In the genomic region with DNA sequence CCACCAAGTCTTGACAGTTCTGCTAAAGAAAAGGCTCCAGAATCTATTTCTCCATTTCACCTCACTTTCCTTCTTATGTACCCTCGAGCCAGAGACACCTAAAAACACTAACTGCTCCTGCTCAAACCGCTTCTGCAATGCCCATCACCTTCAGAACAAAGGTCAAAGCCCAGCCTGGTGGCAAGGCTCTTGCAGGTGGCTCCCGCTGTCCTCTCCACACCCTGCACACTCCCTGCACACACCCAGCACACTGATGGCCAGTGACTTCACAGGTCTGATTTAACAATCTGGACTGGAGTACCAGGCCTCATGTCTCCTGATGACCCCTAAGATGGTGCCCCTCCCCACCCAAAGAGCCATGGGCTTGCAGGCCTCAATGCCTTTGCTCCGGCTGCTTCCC, we compare ENCODE assay signal across 26 cellular contexts. TPM values are rescaled to one million over a fixed set of nuclear protein-coding genes. Genes with fewer than 3 reads are reported as not detected.
DNase-seq lines count a peak whose midpoint lies in the region; ATAC-seq, FAIRE-seq and TF ChIP-seq lines count a peak whose summit lies in the region.
"Had no signal": no experiment of that assay in that cellular context is flagged by ENCODE, and none has a peak within 500 bp of the region (broad histone marks: within the 10 kb centered on the region; RNA-seq: fewer than 3 reads in every experiment).

No MANE protein-coding gene starts in this region.

- H2BK120ac ChIP-seq in H1 (replicated peaks; ENCODE audit: low read depth, low read length): no peak overlapping the region

- peaks cover 25% of the 10 kb centered on the region for H3K4me1 Mint-ChIP-seq in stimulated activated naive CD8-positive, alpha-beta T cell treated with anti-CD3 and anti-CD28 coated beads, Interleukin-15, Interleukin-2, amounts not matched to agents 100 ng/mL and 50 ng/mL, for 24 hours (ENCODE audit: low read depth)
- H3K4me1 Mint-ChIP-seq in activated T-cell treated with anti-CD3 and anti-CD28 coated beads, Interleukin-2, amount 50 U/mL, for 4 hours (ENCODE audit: low read depth): peaks cover 5% of the 10 kb centered on the region

- no peak overlapping the region for H3K18ac ChIP-seq in H1 (ENCODE audit: extremely low read depth, low read length)

- H3K79me2 ChIP-seq in H1 (ENCODE audit: control insufficient read depth in 1 of 2, insufficient read depth in 2 of 2, low read length in 2 of 2) (no peaks in the 10 kb centered on the region), osteoblast (ENCODE audit: insufficient read depth, low read length) (no peaks in the 10 kb centered on the region)

- peak overlapping the region; percentile 35; the same call in 1 of the 2 replicates for H2BK5ac ChIP-seq in H1 (ENCODE audit: low read depth, low read length)

- TF ChIP-seq RAD21 in H1 (IDR thresholded peaks at IDR 0.05 in 1 of 2, conservative IDR thresholded peaks at IDR 0.05 in 1 of 2; ENCODE audit: low read depth in 2 of 2, low read length in 2 of 2): no peak

- no peak for DNase-seq in stimulated activated naive CD8-positive, alpha-beta T cell treated with anti-CD3 and anti-CD28 coated beads, Interleukin-15, Interleukin-2, amounts not matched to agents 100 U/mL and 50 U/mL, for 24 hours
- no peak for DNase-seq in H1 (ENCODE audit: low read depth in 1 of 2, low spot score in 2 of 2)
- peak; percentile 35 for DNase-seq in osteoblast (ENCODE audit: insufficient read length, low spot score, missing footprints)
- no peak for DNase-seq in NAMALWA (ENCODE audit: low spot score)
- no peak for DNase-seq in NCI-H345 (lab: John Stamatoyannopoulos, UW)
- no peak for DNase-seq in activated T-cell treated with anti-CD3 and anti-CD28 coated beads, Interleukin-2, amount 50 U/mL, for 4 hours
- DNase-seq: 8988T; GDM1; H7; HFFc6; MG63; NCI-H1092; NCI-H1436; NCI-H1930; NCI-H2227 treated with DMSO at 0.1 percent for 48 hours; NCI-H510A treated with DMSO at 0.1 percent for 48 hours; NCI-H748 treated with DMSO at 0.1 percent for 48 hours; NK-92 treated with Interleukin-12 subunit alpha and Interleukin-12 subunit beta, amount 100 ng/mL, for 24 hours; Peyer's patch; T-cell had no signal

- H2BK12ac ChIP-seq in H1 (ENCODE audit: low read depth, low read length): no peak overlapping the region

- TF ChIP-seq CTCF in H1 (IDR thresholded peaks at IDR 0.05; ENCODE audit: control extremely low read depth in 1 of 3, insufficient read depth in 1 of 3, low read depth in 1 of 3, low read length in 3 of 3) (no peak), osteoblast (IDR thresholded peaks at IDR 0.05; ENCODE audit: extremely low read depth, low read depth, low read length) (no peak)

- H4K20me1 ChIP-seq in H1 (replicated peaks in 1 of 2; ENCODE audit: control insufficient read depth in 1 of 2, insufficient read depth in 2 of 2, low read length in 2 of 2): no peaks in the 10 kb centered on the region
- no peaks in the 10 kb centered on the region for H4K20me1 ChIP-seq in osteoblast (ENCODE audit: insufficient read depth, low read length)

- H3K9me3 Mint-ChIP-seq in stimulated activated naive CD8-positive, alpha-beta T cell treated with anti-CD3 and anti-CD28 coated beads, Interleukin-15, Interleukin-2, amounts not matched to agents 100 ng/mL and 50 ng/mL, for 24 hours: no peaks in the 10 kb centered on the region
- no peaks in the 10 kb centered on the region for H3K9me3 Mint-ChIP-seq in activated T-cell treated with anti-CD3 and anti-CD28 coated beads, Interleukin-2, amount 50 U/mL, for 4 hours
- H3K9me3 Mint-ChIP-seq: HFFc6, T-cell had no signal

- peak overlapping the region; percentile 15 for H3K27ac Mint-ChIP-seq in stimulated activated naive CD8-positive, alpha-beta T cell treated with anti-CD3 and anti-CD28 coated beads, Interleukin-15, Interleukin-2, amounts not matched to agents 100 ng/mL and 50 ng/mL, for 24 hours
- H3K27ac Mint-ChIP-seq: HFFc6, T-cell had no signal

- no peak overlapping the region; the same call in 1 of the 2 replicates for H2BK15ac ChIP-seq in H1 (ENCODE audit: low read length)

- no peak overlapping the region for H2BK20ac ChIP-seq in H1 (ENCODE audit: low read length)

- H3K36me3 ChIP-seq in H1 (ENCODE audit: control insufficient read depth in 2 of 4, insufficient read depth in 4 of 4, low read length in 3 of 4) (no peaks in the 10 kb centered on the region), osteoblast (ENCODE audit: insufficient read depth, low read length) (no peaks in the 10 kb centered on the region)
- H3K36me3 ChIP-seq: MG63, Peyer's patch had no signal

- no peak for ATAC-seq in stimulated activated naive CD8-positive, alpha-beta T cell treated with anti-CD3 and anti-CD28 coated beads, Interleukin-15, Interleukin-2, amounts not matched to agents 100 U/mL and 50 U/mL, for 24 hours
- ATAC-seq in activated T-cell treated with anti-CD3 and anti-CD28 coated beads, Interleukin-2, amount 50 U/mL, for 4 hours: no peak
- ATAC-seq in HG02840 (IDR thresholded peaks at IDR 0.05; ENCODE audit: low FRiP score, unreplicated experiment): no peak
- ATAC-seq: SK-N-SH treated with all-trans-retinoic acid at 6 μM for 48 hours, T-cell had no signal

- H3K56ac ChIP-seq in H1 (replicated peaks; ENCODE audit: insufficient read length, low read depth, low read length): no peak overlapping the region

- WGBS in H1 (ENCODE audit: extremely low coverage in 1 of 2, insufficient coverage in 1 of 2, insufficient read length in 1 of 2, insufficient replicate concordance in 2 of 2, low coverage in 1 of 2, low lambda C conversion rate in 2 of 2, missing lambda C conversion rate in 1 of 2), 2 experiments: 95% methylated on average over 4 of the region's 4 CpGs; no CpG with 5 or more reads in 1 of the 2 experiments

- peaks cover 0 to 14% (median 5%) of the 10 kb centered on the region in 4 experiments; a peak in 6 of 7 replicates for H3K4me1 ChIP-seq in H1 (replicated peaks in 1 of 4; ENCODE audit: control insufficient read depth in 3 of 4, insufficient read depth in 4 of 4, low read length in 3 of 4)
- H3K4me1 ChIP-seq in osteoblast (ENCODE audit: insufficient read depth, low read length): no peaks in the 10 kb centered on the region
- H3K4me1 ChIP-seq: Peyer's patch had no signal

- TF ChIP-seq POLR2A in H1 (IDR thresholded peaks at IDR 0.05; ENCODE audit: control extremely low read depth in 1 of 2, low read depth in 2 of 2, low read length in 2 of 2): no peak

- H3K23ac ChIP-seq in H1 (ENCODE audit: insufficient read length): no peak overlapping the region

- H3K23me2 ChIP-seq in H1 (ENCODE audit: low read depth, low read length): no peaks in the 10 kb centered on the region; the same call in 1 of the 2 replicates

- H3K4me3 Mint-ChIP-seq in stimulated activated naive CD8-positive, alpha-beta T cell treated with anti-CD3 and anti-CD28 coated beads, Interleukin-15, Interleukin-2, amounts not matched to agents 100 ng/mL and 50 ng/mL, for 24 hours: no peak overlapping the region
- no peak overlapping the region for H3K4me3 Mint-ChIP-seq in activated T-cell treated with anti-CD3 and anti-CD28 coated beads, Interleukin-2, amount 50 U/mL, for 4 hours
- H3K4me3 Mint-ChIP-seq: HFFc6, T-cell had no signal

- H3K36me3 Mint-ChIP-seq in stimulated activated naive CD8-positive, alpha-beta T cell treated with anti-CD3 and anti-CD28 coated beads, Interleukin-15, Interleukin-2, amounts not matched to agents 100 ng/mL and 50 ng/mL, for 24 hours (ENCODE audit: low read depth): no peaks in the 10 kb centered on the region
- H3K36me3 Mint-ChIP-seq in activated T-cell treated with anti-CD3 and anti-CD28 coated beads, Interleukin-2, amount 50 U/mL, for 4 hours (ENCODE audit: insufficient read depth): no peaks in the 10 kb centered on the region
- H3K36me3 Mint-ChIP-seq: T-cell had no signal

- CTCF ChIA-PET in H1 (lab: Charles Lee; ENCODE audit: partially characterized antibody): interaction anchor here (0.6 to 17.0 kb wide), 10 partner anchors 7 to 97 kb away, joined by 3 to 381 read pairs (median 8); partner anchors contain the start of genes DHX58, HSPB9 and KAT2A

- H3K27me3 Mint-ChIP-seq in stimulated activated naive CD8-positive, alpha-beta T cell treated with anti-CD3 and anti-CD28 coated beads, Interleukin-15, Interleukin-2, amounts not matched to agents 100 ng/mL and 50 ng/mL, for 24 hours: no peaks in the 10 kb centered on the region
- H3K27me3 Mint-ChIP-seq in activated T-cell treated with anti-CD3 and anti-CD28 coated beads, Interleukin-2, amount 50 U/mL, for 4 hours (ENCODE audit: low read depth): peaks cover 8% of the 10 kb centered on the region

- no peak for FAIRE-seq in H1 (lab: Jason Lieb, UNC)
- FAIRE-seq: GM19239, HTR-8/SVneo had no signal

- H3K9ac ChIP-seq in H1 (replicated peaks in 1 of 4; ENCODE audit: extremely low read depth in 1 of 4, low read depth in 3 of 4, low read length in 3 of 4): no peak overlapping the region

- no peak overlapping the region for H2AK5ac ChIP-seq in H1 (ENCODE audit: low read depth, low read length)

- POLR2A ChIA-PET in H1 (lab: Charles Lee; ENCODE audit: partially characterized antibody): no interaction called here

- H3K27me3 ChIP-seq in H1 (replicated peaks in 1 of 4; ENCODE audit: control insufficient read depth in 3 of 4, extremely low read depth in 1 of 4, insufficient read depth in 3 of 4, low read length in 3 of 4): no peaks in the 10 kb centered on the region
- peaks cover 6% of the 10 kb centered on the region for H3K27me3 ChIP-seq in osteoblast (ENCODE audit: insufficient read depth, low read length)
- H3K27me3 ChIP-seq: MG63, Peyer's patch had no signal

- no peak overlapping the region for H3K14ac ChIP-seq in H1 (ENCODE audit: insufficient read length)

- no peak for TF ChIP-seq EP300 in H1 (IDR thresholded peaks at IDR 0.05; ENCODE audit: borderline replicate concordance in 1 of 2, low read depth in 2 of 2, low read length in 2 of 2)

- H3K27ac ChIP-seq in H1 (ENCODE audit: low read depth, low read length) (no peak overlapping the region), osteoblast (ENCODE audit: low read depth, low read length) (no peak overlapping the region)
- H3K27ac ChIP-seq: C4-2B, Peyer's patch had no signal

- H4K5ac ChIP-seq in H1 (ENCODE audit: insufficient read length, low read depth, low read length): no peak overlapping the region

- H4K91ac ChIP-seq in H1 (replicated peaks; ENCODE audit: insufficient read length, low read length): no peak overlapping the region

- H3K4me3 ChIP-seq in H1 (ENCODE audit: extremely low read depth in 1 of 4, insufficient read depth in 2 of 4, low read depth in 3 of 4, low read length in 4 of 4): no peak overlapping the region
- H3K4me3 ChIP-seq in osteoblast (ENCODE audit: insufficient read depth, low read length): no peak overlapping the region
- H3K4me3 ChIP-seq: MG63, Peyer's patch had no signal

- H3K79me1 ChIP-seq in H1 (ENCODE audit: low read depth, low read length): no peaks in the 10 kb centered on the region

- H4K8ac ChIP-seq in H1 (ENCODE audit: extremely low read depth, insufficient read depth, low read length): no peak overlapping the region

- H3K4ac ChIP-seq in H1 (replicated peaks; ENCODE audit: insufficient read length, low read depth, low read length): no peak overlapping the region

- no peaks in the 10 kb centered on the region for H3K9me3 ChIP-seq in H1 (ENCODE audit: insufficient read depth in 2 of 2, low read depth in 1 of 2, low read length in 1 of 2)
- H3K9me3 ChIP-seq in osteoblast (ENCODE audit: low read depth, low read length): no peaks in the 10 kb centered on the region
- H3K9me3 ChIP-seq: MG63 had no signal

- no peak overlapping the region for H3K4me2 ChIP-seq in H1 (ENCODE audit: insufficient read depth in 1 of 2, low read depth in 2 of 2, low read length in 2 of 2)
- H3K4me2 ChIP-seq in osteoblast (ENCODE audit: insufficient read depth, low read length): no peak overlapping the region

- no peak overlapping the region for H2AFZ ChIP-seq in H1 (ENCODE audit: low read length)
- no peak overlapping the region for H2AFZ ChIP-seq in osteoblast (ENCODE audit: low read length)

RNA-seq across cellular contexts. Expression of gene C17orf113, which starts 9.8 kb away (rescaled TPM):
- total RNA-seq in H1 (2021; fragmentation: NEBNext Ultra II Directional; extraction: Animal tissue kit (Norgen Biotek cat#: 25700)): 1.4 TPM in 2 replicates
- 1.0 and 1.5 TPM in 2 replicates for polyA plus RNA-seq in H1 (2011; rRNA removed)
- polyA plus RNA-seq in H1 (2011; cell fraction: cytosol; rRNA removed): 1.1 TPM
- polyA plus RNA-seq in H1 (2011; cell fraction: nucleus; rRNA removed): 1.8 TPM
- polyA plus RNA-seq in H1 (2012, experiment 1 of 2): 0.64 to 1.3 TPM (median 1.1 TPM) in 4 replicates
- 0.63 TPM for polyA plus RNA-seq in H1 (2012, experiment 2 of 2)
- polyA plus RNA-seq in H1 (2013, experiment 1 of 2): 0.61 TPM
- 0.57 TPM for polyA plus RNA-seq in H1 (2013, experiment 2 of 2)
- polyA minus RNA-seq in H1 (2011; rRNA and poly(A)+ RNA removed): 1.1 and 1.4 TPM in 2 replicates
- 1.5 TPM for polyA minus RNA-seq in H1 (2011; cell fraction: cytosol; rRNA and poly(A)+ RNA removed)
- 1.8 TPM for polyA minus RNA-seq in H1 (2011; cell fraction: nucleus; rRNA and poly(A)+ RNA removed)
- total RNA-seq in osteoblast: under 0.01 and 0.29 TPM in 2 replicates
- total RNA-seq in activated T-cell treated with anti-CD3 and anti-CD28 coated beads, Interleukin-2, amount 50 U/mL, for 4 hours: under 1 TPM in 2 of 3 donors, not detected in 1; 0.08 to 0.13 TPM

RNA-seq across cellular contexts. Expression of gene ZNF385C, which starts 38.0 kb away (rescaled TPM):
- total RNA-seq in H1 (2021; fragmentation: NEBNext Ultra II Directional; extraction: Animal tissue kit (Norgen Biotek cat#: 25700)): 2.5 and 3.9 TPM in 2 replicates
- 6.1 and 7.3 TPM in 2 replicates for polyA plus RNA-seq in H1 (2011; rRNA removed)
- 6.3 TPM for polyA plus RNA-seq in H1 (2011; cell fraction: cytosol; rRNA removed)
- polyA plus RNA-seq in H1 (2011; cell fraction: nucleus; rRNA removed): 8.4 TPM
- polyA plus RNA-seq in H1 (2012, experiment 1 of 2): 2.7 to 4.6 TPM (median 3.2 TPM) in 4 replicates
- polyA plus RNA-seq in H1 (2012, experiment 2 of 2): 3.9 TPM
- 2.5 TPM for polyA plus RNA-seq in H1 (2013, experiment 1 of 2)
- 2.6 TPM for polyA plus RNA-seq in H1 (2013, experiment 2 of 2)
- 2.2 and 2.4 TPM in 2 replicates for polyA minus RNA-seq in H1 (2011; rRNA and poly(A)+ RNA removed)
- 1.0 TPM for polyA minus RNA-seq in H1 (2011; cell fraction: cytosol; rRNA and poly(A)+ RNA removed)
- polyA minus RNA-seq in H1 (2011; cell fraction: nucleus; rRNA and poly(A)+ RNA removed): 2.3 TPM
- not detected in 2 replicates for total RNA-seq in osteoblast
- total RNA-seq in activated T-cell treated with anti-CD3 and anti-CD28 coated beads, Interleukin-2, amount 50 U/mL, for 4 hours: under 1 TPM in 2 of 3 donors, not detected in 1; 0.29 to 0.43 TPM
- total RNA-seq: HFFc6 had no signal

RNA-seq across cellular contexts. Expression of gene NKIRAS2, which starts 40.3 kb away (rescaled TPM):
- 31.1 and 34.5 TPM in 2 replicates for total RNA-seq in H1 (2021; fragmentation: NEBNext Ultra II Directional; extraction: Animal tissue kit (Norgen Biotek cat#: 25700))
- 51.1 and 59.7 TPM in 2 replicates for polyA plus RNA-seq in H1 (2011; rRNA removed)
- 48.5 TPM for polyA plus RNA-seq in H1 (2011; cell fraction: cytosol; rRNA removed)
- 37.1 TPM for polyA plus RNA-seq in H1 (2011; cell fraction: nucleus; rRNA removed)
- 32.8 to 37.6 TPM (median 36.5 TPM) in 4 replicates for polyA plus RNA-seq in H1 (2012, experiment 1 of 2)
- polyA plus RNA-seq in H1 (2012, experiment 2 of 2): 31.9 TPM
- 32.6 TPM for polyA plus RNA-seq in H1 (2013, experiment 1 of 2)
- polyA plus RNA-seq in H1 (2013, experiment 2 of 2): 33.2 TPM
- 32.4 and 37.8 TPM in 2 replicates for polyA minus RNA-seq in H1 (2011; rRNA and poly(A)+ RNA removed)
- 20.8 TPM for polyA minus RNA-seq in H1 (2011; cell fraction: cytosol; rRNA and poly(A)+ RNA removed)
- polyA minus RNA-seq in H1 (2011; cell fraction: nucleus; rRNA and poly(A)+ RNA removed): 21.5 TPM
- 38.0 and 39.1 TPM in 2 replicates for total RNA-seq in osteoblast
- 10 to 100 TPM; 33.4 to 35.8 (median 34.2) TPM for total RNA-seq in activated T-cell treated with anti-CD3 and anti-CD28 coated beads, Interleukin-2, amount 50 U/mL, for 4 hours

RNA-seq across cellular contexts. Expression of gene DNAJC7, which starts 43.0 kb away (rescaled TPM):
- total RNA-seq in H1 (2021; fragmentation: NEBNext Ultra II Directional; extraction: Animal tissue kit (Norgen Biotek cat#: 25700)): 129 and 148 TPM in 2 replicates
- 21.6 and 31.0 TPM in 2 replicates for polyA plus RNA-seq in H1 (2011; rRNA removed)
- 45.3 TPM for polyA plus RNA-seq in H1 (2011; cell fraction: cytosol; rRNA removed)
- 36.9 TPM for polyA plus RNA-seq in H1 (2011; cell fraction: nucleus; rRNA removed)
- polyA plus RNA-seq in H1 (2012, experiment 1 of 2): 142 to 161 TPM (median 147 TPM) in 4 replicates
- polyA plus RNA-seq in H1 (2012, experiment 2 of 2): 32.5 TPM
- polyA plus RNA-seq in H1 (2013, experiment 1 of 2): 109 TPM
- polyA plus RNA-seq in H1 (2013, experiment 2 of 2): 105 TPM
- polyA minus RNA-seq in H1 (2011; rRNA and poly(A)+ RNA removed): 77.7 and 86.8 TPM in 2 replicates
- 44.3 TPM for polyA minus RNA-seq in H1 (2011; cell fraction: cytosol; rRNA and poly(A)+ RNA removed)
- polyA minus RNA-seq in H1 (2011; cell fraction: nucleus; rRNA and poly(A)+ RNA removed): 95.7 TPM
- 75.3 and 76.3 TPM in 2 replicates for total RNA-seq in osteoblast
- 100 to 1,000 TPM; 144 to 154 (median 147) TPM for total RNA-seq in activated T-cell treated with anti-CD3 and anti-CD28 coated beads, Interleukin-2, amount 50 U/mL, for 4 hours

RNA-seq across cellular contexts. Expression of gene DHX58, which starts 52.3 kb away (rescaled TPM):
- 4.4 and 5.6 TPM in 2 replicates for total RNA-seq in H1 (2021; fragmentation: NEBNext Ultra II Directional; extraction: Animal tissue kit (Norgen Biotek cat#: 25700))
- polyA plus RNA-seq in H1 (2011; rRNA removed): 9.9 and 10.3 TPM in 2 replicates
- 9.7 TPM for polyA plus RNA-seq in H1 (2011; cell fraction: cytosol; rRNA removed)
- 7.9 TPM for polyA plus RNA-seq in H1 (2011; cell fraction: nucleus; rRNA removed)
- polyA plus RNA-seq in H1 (2012, experiment 1 of 2): 4.3 to 9.4 TPM (median 6.9 TPM) in 4 replicates
- polyA plus RNA-seq in H1 (2012, experiment 2 of 2): 5.4 TPM
- polyA plus RNA-seq in H1 (2013, experiment 1 of 2): 6.4 TPM
- 5.9 TPM for polyA plus RNA-seq in H1 (2013, experiment 2 of 2)
- 1.0 and 2.4 TPM in 2 replicates for polyA minus RNA-seq in H1 (2011; rRNA and poly(A)+ RNA removed)
- polyA minus RNA-seq in H1 (2011; cell fraction: cytosol; rRNA and poly(A)+ RNA removed): 1.5 TPM
- 3.6 TPM for polyA minus RNA-seq in H1 (2011; cell fraction: nucleus; rRNA and poly(A)+ RNA removed)
- total RNA-seq in osteoblast: 18.5 and 23.0 TPM in 2 replicates
- total RNA-seq in activated T-cell treated with anti-CD3 and anti-CD28 coated beads, Interleukin-2, amount 50 U/mL, for 4 hours: 1 to 10 TPM; 2.0 to 8.4 (median 6.9) TPM
